Comparison of ENCODE assay signal across 8 cellular contexts in genomic region chr18:58615150-58616132, GRCh38. TPM values are rescaled to one million over a fixed set of nuclear protein-coding genes. Genes with fewer than 3 reads are reported as not detected.
DNase-seq lines count a peak whose midpoint lies in the region; ATAC-seq and TF ChIP-seq lines count a peak whose summit lies in the region.

No MANE protein-coding gene starts in this region.

- intact Hi-C loops in cardiac septum (cut with DNase I): no loop called here

- H3K4me1 ChIP-seq in cardiac muscle cell (ENCODE audit: low read depth): peaks cover 31% of the 10 kb centered on the region

- no peak for TF ChIP-seq CTCF in cardiac muscle cell (IDR thresholded peaks at IDR 0.05; ENCODE audit: low read depth, low read length)

- no peaks in the 10 kb centered on the region for H3K27me3 ChIP-seq in cardiac muscle cell

- H3K36me3 ChIP-seq in cardiac muscle cell: peaks cover 10% of the 10 kb centered on the region

- H3K9me3 ChIP-seq in cardiac muscle cell (ENCODE audit: low read depth): no peaks in the 10 kb centered on the region

- DNase-seq in cardiac muscle cell (ENCODE audit: low read depth in 1 of 2, low spot score in 1 of 2) (no peak), cardiac septum (ENCODE audit: low spot score) (no peak), activated T-cell treated with anti-CD3 and anti-CD28 coated beads for 24 hours (ENCODE audit: low read depth) (peak; percentile 50), SW480 (ENCODE audit: low spot score) (no peak), DMS153 (lab: John Stamatoyannopoulos, UW) (no peak), NCI-H2081 treated with DMSO at 0.1 percent for 48 hours (lab: John Stamatoyannopoulos, UW) (no peak)
- DNase-seq in stimulated activated CD4-positive, alpha-beta T cell treated with anti-CD3 and anti-CD28 coated beads, Interleukin-15, amount 100 ng/mL, for 24 hours: peak; percentile 81

- H3K4me3 ChIP-seq in cardiac muscle cell: no peak overlapping the region

- peak overlapping the region; percentile 27 for H3K27ac ChIP-seq in cardiac muscle cell

- peak; percentile 88 for ATAC-seq in HG03432 (IDR thresholded peaks at IDR 0.05; ENCODE audit: unreplicated experiment)

RNA-seq across cellular contexts. Expression of gene ALPK2, which starts 13.4 kb away (rescaled TPM):
- 225 and 367 TPM in 2 replicates for total RNA-seq in cardiac muscle cell
- polyA plus RNA-seq in cardiac muscle cell: 110 and 152 TPM in 2 replicates
- 116 TPM for total RNA-seq in cardiac septum

RNA-seq across cellular contexts. Expression of gene MALT1, which starts 55.8 kb away (rescaled TPM):
- total RNA-seq in cardiac muscle cell: 38.9 and 51.8 TPM in 2 replicates
- polyA plus RNA-seq in cardiac muscle cell: 33.6 and 36.6 TPM in 2 replicates
- 12.8 TPM for total RNA-seq in cardiac septum

Comparison
In these comparisons a context has a peak if more than half of its experiments do, and no peak if none do; other contexts are left out.
1. DNase-seq: peak in activated T-cell treated with anti-CD3 and anti-CD28 coated beads for 24 hours (single experiment) and stimulated activated CD4-positive, alpha-beta T cell treated with anti-CD3 and anti-CD28 coated beads, Interleukin-15, amount 100 ng/mL, for 24 hours (single experiment); none in cardiac muscle cell (0 of 2), cardiac septum (single experiment), SW480 (single experiment), DMS153 (single experiment) and NCI-H2081 treated with DMSO at 0.1 percent for 48 hours (single experiment).